ENCODE assay signal across 12 cellular contexts in the genomic region with DNA sequence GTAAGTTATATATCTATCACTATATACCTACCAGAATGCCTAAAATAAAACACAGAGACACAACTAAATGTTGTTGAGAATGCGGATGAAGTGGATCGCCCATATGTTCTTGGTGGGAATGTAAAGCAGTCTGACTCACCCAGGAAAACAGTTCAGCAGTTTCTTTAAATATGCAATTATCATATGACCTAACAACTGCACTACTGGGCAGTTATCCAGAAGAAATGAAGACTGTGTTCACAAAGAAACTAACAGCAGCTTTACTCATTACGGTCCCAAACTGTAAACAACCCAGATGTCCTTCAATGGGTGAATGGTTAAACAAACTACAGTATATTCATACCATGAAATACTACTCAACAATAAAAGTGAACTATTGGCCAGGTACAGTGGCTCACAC. TPM values are rescaled to one million over a fixed set of nuclear protein-coding genes. Genes with fewer than 3 reads are reported as not detected.
A peak's percentile ranks its signal among the peaks of the same experiment; 100 is the strongest.
DNase-seq lines count a peak whose midpoint lies in the region; ATAC-seq and TF ChIP-seq lines count a peak whose summit lies in the region.
"Had no signal": no experiment of that assay in that cellular context is flagged by ENCODE, and none has a peak within 500 bp of the region (broad histone marks: within the 10 kb centered on the region; RNA-seq: fewer than 3 reads in every experiment).

No MANE protein-coding gene starts in this region.

- peak; percentile 93 for DNase-seq in AG04450 (ENCODE audit: low read depth, low spot score)
- DNase-seq in activated naive CD8-positive, alpha-beta T cell treated with anti-CD3 and anti-CD28 coated beads, Interleukin-2, amount 50 U/mL, for 24 hours = no peak
- DNase-seq in kidney epithelial cell (ENCODE audit: low read depth) = peak; percentile 5
- DNase-seq in NCI-H187 treated with DMSO at 0.1 percent for 48 hours (lab: John Stamatoyannopoulos, UW) = no peak
- DNase-seq: Peyer's patch had no signal

- peaks cover 20% of the 10 kb centered on the region for H3K36me3 Mint-ChIP-seq in activated naive CD8-positive, alpha-beta T cell treated with anti-CD3 and anti-CD28 coated beads, Interleukin-2, amount 50 U/mL, for 24 hours (ENCODE audit: low read depth)
- H3K36me3 Mint-ChIP-seq: IgD-negative memory B cell had no signal

- ATAC-seq in activated naive CD8-positive, alpha-beta T cell treated with anti-CD3 and anti-CD28 coated beads, Interleukin-2, amount 50 U/mL, for 24 hours = no peak
- ATAC-seq in HG02588 (IDR thresholded peaks at IDR 0.05; ENCODE audit: unreplicated experiment) = no peak
- ATAC-seq in HG03342 (IDR thresholded peaks at IDR 0.05; ENCODE audit: unreplicated experiment) = no peak
- ATAC-seq in GM21825 (IDR thresholded peaks at IDR 0.05; ENCODE audit: unreplicated experiment) = no peak

- no peaks in the 10 kb centered on the region for H3K4me1 ChIP-seq in HEK293 (ENCODE audit: control insufficient read depth, insufficient read depth, low read length)
- H3K4me1 ChIP-seq: Peyer's patch had no signal

- H3K4me3 ChIP-seq in AG04450 (ENCODE audit: low read depth, low read length) (no peak overlapping the region), HEK293 (ENCODE audit: low read depth, low read length) (no peak overlapping the region), kidney epithelial cell (ENCODE audit: low read depth, low read length) (no peak overlapping the region)
- H3K4me3 ChIP-seq: Peyer's patch, skin epidermis, thoracic aorta had no signal

- H3K36me3 ChIP-seq in HEK293 (ENCODE audit: control insufficient read depth in 2 of 2, insufficient read depth in 1 of 2, low read length in 2 of 2) = no peaks in the 10 kb centered on the region; a peak in 1 of 3 replicates
- H3K36me3 ChIP-seq in kidney epithelial cell (ENCODE audit: control insufficient read depth, insufficient read depth, low read length) = no peaks in the 10 kb centered on the region
- H3K36me3 ChIP-seq: thoracic aorta had no signal

- H3K9me3 Mint-ChIP-seq in activated naive CD8-positive, alpha-beta T cell treated with anti-CD3 and anti-CD28 coated beads, Interleukin-2, amount 50 U/mL, for 24 hours = no peaks in the 10 kb centered on the region
- H3K9me3 Mint-ChIP-seq: IgD-negative memory B cell had no signal

- H3K9me3 ChIP-seq in AG04450 (ENCODE audit: control insufficient read depth, insufficient read depth, low read length) (no peaks in the 10 kb centered on the region), HEK293 (ENCODE audit: control insufficient read depth, insufficient read depth, low read depth, low read length) (no peaks in the 10 kb centered on the region)
- H3K9me3 ChIP-seq: Peyer's patch, thoracic aorta had no signal

- H3K27ac ChIP-seq in AG04450 (ENCODE audit: low read depth, low read length) (no peak overlapping the region), HEK293 (ENCODE audit: extremely low read depth, low read depth, low read length) (no peak overlapping the region)
- H3K27ac ChIP-seq: thoracic aorta had no signal

- H3K4me3 Mint-ChIP-seq in activated naive CD8-positive, alpha-beta T cell treated with anti-CD3 and anti-CD28 coated beads, Interleukin-2, amount 50 U/mL, for 24 hours = no peak overlapping the region

- peak overlapping the region; percentile 54 for H3K27ac Mint-ChIP-seq in activated naive CD8-positive, alpha-beta T cell treated with anti-CD3 and anti-CD28 coated beads, Interleukin-2, amount 50 U/mL, for 24 hours

- POLR2A ChIA-PET in AG04450 (lab: Yijun Ruan, JAX) = no interaction called here
- POLR2A ChIA-PET in HEK293 (lab: Yijun Ruan, JAX) = no interaction called here

- H3K4me1 Mint-ChIP-seq in activated naive CD8-positive, alpha-beta T cell treated with anti-CD3 and anti-CD28 coated beads, Interleukin-2, amount 50 U/mL, for 24 hours = peaks cover 73% of the 10 kb centered on the region

- TF ChIP-seq CTCF in AG04450 (IDR thresholded peaks at IDR 0.05; ENCODE audit: low read depth, low read length) = no peak
- no peak for TF ChIP-seq CTCF in HEK293 (tag by site-specific recombination; IDR thresholded peaks at IDR 0.05)
- no peak for TF ChIP-seq CTCF in kidney epithelial cell (IDR thresholded peaks at IDR 0.05; ENCODE audit: insufficient read depth, low read length, poor library complexity, severe bottlenecking)

- CTCF ChIA-PET in AG04450 (lab: Charles Lee) (no interaction called here), HEK293 (lab: Yijun Ruan, JAX) (interaction anchor here (0.6 to 1.1 kb wide), 2 partner anchors 47 to 428 kb away, joined by 3 to 4 read pairs; a partner anchor contains a TSS)

- H3K27me3 ChIP-seq in AG04450 (ENCODE audit: control insufficient read depth, insufficient read depth, low read length) (no peaks in the 10 kb centered on the region), kidney epithelial cell (ENCODE audit: control insufficient read depth, insufficient read depth, low read length) (no peaks in the 10 kb centered on the region)
- H3K27me3 ChIP-seq: Peyer's patch had no signal

- H3K27me3 Mint-ChIP-seq in activated naive CD8-positive, alpha-beta T cell treated with anti-CD3 and anti-CD28 coated beads, Interleukin-2, amount 50 U/mL, for 24 hours = no peaks in the 10 kb centered on the region
- H3K27me3 Mint-ChIP-seq: IgD-negative memory B cell had no signal

TF ChIP-seq in HEK293, 187 proteins besides CTCF, POLR2A, EP300 and RAD21 (continues in another document):
- peak; percentile 11; the same call in 1 of the 2 replicates for TF ChIP-seq ZSCAN23 (tag by site-specific recombination; IDR thresholded peaks at IDR 0.05)
- no peak for TF ChIP-seq ZNF654 (tag by site-specific recombination; IDR thresholded peaks at IDR 0.05; ENCODE audit: low read depth)
- no peak for TF ChIP-seq KLF1 (tag by site-specific recombination; IDR thresholded peaks at IDR 0.05)
- peak; percentile 25; the same call in 1 of the 2 replicates for TF ChIP-seq ZBTB21 (tag by site-specific recombination; IDR thresholded peaks at IDR 0.05)
- TF ChIP-seq, protein P1, sequence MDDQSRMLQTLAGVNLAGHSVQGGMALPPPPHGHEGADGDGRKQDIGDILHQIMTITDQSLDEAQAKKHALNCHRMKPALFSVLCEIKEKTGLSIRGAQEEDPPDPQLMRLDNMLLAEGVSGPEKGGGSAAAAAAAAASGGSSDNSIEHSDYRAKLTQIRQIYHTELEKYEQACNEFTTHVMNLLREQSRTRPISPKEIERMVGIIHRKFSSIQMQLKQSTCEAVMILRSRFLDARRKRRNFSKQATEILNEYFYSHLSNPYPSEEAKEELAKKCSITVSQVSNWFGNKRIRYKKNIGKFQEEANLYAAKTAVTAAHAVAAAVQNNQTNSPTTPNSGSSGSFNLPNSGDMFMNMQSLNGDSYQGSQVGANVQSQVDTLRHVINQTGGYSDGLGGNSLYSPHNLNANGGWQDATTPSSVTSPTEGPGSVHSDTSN (CRISPR knock-in tag; IDR thresholded peaks at IDR 0.05) = no peak
- peak; percentile 61 for TF ChIP-seq ZBTB17 (tag by site-specific recombination; IDR thresholded peaks at IDR 0.05)
- TF ChIP-seq SP7 (tag by site-specific recombination; IDR thresholded peaks at IDR 0.05) = peak; percentile 87
- peak; percentile 40; the same call in 1 of the 2 replicates for TF ChIP-seq ZNF664 (tag by site-specific recombination; IDR thresholded peaks at IDR 0.05)
- peak; percentile 69 for TF ChIP-seq ZNF629 (tag by site-specific recombination; IDR thresholded peaks at IDR 0.05)
- 0 out of 2 replicates have a peak, but pooled peaks have one; percentile 43 for TF ChIP-seq ZNF600 (tag by site-specific recombination; IDR thresholded peaks at IDR 0.05)
- peak; percentile 23; the same call in 1 of the 2 replicates for TF ChIP-seq OSR2 (tag by site-specific recombination; IDR thresholded peaks at IDR 0.05)
- no peak for TF ChIP-seq ZSCAN16 (tag by site-specific recombination; IDR thresholded peaks at IDR 0.05)
- no peak for TF ChIP-seq ZNF2 (tag by site-specific recombination; IDR thresholded peaks at IDR 0.05)
- TF ChIP-seq, protein P2, sequence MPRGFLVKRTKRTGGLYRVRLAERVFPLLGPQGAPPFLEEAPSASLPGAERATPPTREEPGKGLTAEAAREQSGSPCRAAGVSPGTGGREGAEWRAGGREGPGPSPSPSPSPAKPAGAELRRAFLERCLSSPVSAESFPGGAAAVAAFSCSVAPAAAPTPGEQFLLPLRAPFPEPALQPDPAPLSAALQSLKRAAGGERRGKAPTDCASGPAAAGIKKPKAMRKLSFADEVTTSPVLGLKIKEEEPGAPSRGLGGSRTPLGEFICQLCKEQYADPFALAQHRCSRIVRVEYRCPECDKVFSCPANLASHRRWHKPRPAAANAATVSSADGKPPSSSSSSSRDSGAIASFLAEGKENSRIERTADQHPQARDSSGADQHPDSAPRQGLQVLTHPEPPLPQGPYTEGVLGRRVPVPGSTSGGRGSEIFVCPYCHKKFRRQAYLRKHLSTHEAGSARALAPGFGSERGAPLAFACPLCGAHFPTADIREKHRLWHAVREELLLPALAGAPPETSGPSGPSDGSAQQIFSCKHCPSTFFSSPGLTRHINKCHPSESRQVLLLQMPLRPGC (tag by site-specific recombination; IDR thresholded peaks at IDR 0.05) = no peak
- TF ChIP-seq ZEB2 (tag by site-specific recombination; IDR thresholded peaks at IDR 0.05) = peak; percentile 49; the same call in 1 of the 2 replicates
- TF ChIP-seq, protein P3, sequence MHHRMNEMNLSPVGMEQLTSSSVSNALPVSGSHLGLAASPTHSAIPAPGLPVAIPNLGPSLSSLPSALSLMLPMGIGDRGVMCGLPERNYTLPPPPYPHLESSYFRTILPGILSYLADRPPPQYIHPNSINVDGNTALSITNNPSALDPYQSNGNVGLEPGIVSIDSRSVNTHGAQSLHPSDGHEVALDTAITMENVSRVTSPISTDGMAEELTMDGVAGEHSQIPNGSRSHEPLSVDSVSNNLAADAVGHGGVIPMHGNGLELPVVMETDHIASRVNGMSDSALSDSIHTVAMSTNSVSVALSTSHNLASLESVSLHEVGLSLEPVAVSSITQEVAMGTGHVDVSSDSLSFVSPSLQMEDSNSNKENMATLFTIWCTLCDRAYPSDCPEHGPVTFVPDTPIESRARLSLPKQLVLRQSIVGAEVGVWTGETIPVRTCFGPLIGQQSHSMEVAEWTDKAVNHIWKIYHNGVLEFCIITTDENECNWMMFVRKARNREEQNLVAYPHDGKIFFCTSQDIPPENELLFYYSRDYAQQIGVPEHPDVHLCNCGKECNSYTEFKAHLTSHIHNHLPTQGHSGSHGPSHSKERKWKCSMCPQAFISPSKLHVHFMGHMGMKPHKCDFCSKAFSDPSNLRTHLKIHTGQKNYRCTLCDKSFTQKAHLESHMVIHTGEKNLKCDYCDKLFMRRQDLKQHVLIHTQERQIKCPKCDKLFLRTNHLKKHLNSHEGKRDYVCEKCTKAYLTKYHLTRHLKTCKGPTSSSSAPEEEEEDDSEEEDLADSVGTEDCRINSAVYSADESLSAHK (tag by site-specific recombination; IDR thresholded peaks at IDR 0.05) = peak; percentile 73
- TF ChIP-seq ZNF184 (tag by site-specific recombination; IDR thresholded peaks at IDR 0.05) = peak; percentile 61

RNA-seq across cellular contexts. Expression of a gene that starts 14.3 kb away (rescaled TPM):
- 0.01 and 0.02 TPM in 2 replicates for polyA plus RNA-seq in AG04450 (2011; rRNA removed)
- not detected in 2 replicates for polyA minus RNA-seq in AG04450 (2011; rRNA and poly(A)+ RNA removed)
- total RNA-seq in kidney epithelial cell = not detected in 2 replicates

RNA-seq across cellular contexts. Expression of a gene that starts 46.8 kb away (rescaled TPM):
- polyA plus RNA-seq in AG04450 (2011; rRNA removed) = 12.0 and 14.7 TPM in 2 replicates
- polyA minus RNA-seq in AG04450 (2011; rRNA and poly(A)+ RNA removed) = 5.1 and 8.2 TPM in 2 replicates
- 26.5 and 34.6 TPM in 2 replicates for total RNA-seq in kidney epithelial cell

Comparison
In these comparisons a context has a peak if more than half of its experiments do, and no peak if none do; other contexts are left out.
1. DNase-seq: peak in AG04450 (single experiment) and kidney epithelial cell (single experiment); none in activated naive CD8-positive, alpha-beta T cell treated with anti-CD3 and anti-CD28 coated beads, Interleukin-2, amount 50 U/mL, for 24 hours (single experiment) and NCI-H187 treated with DMSO at 0.1 percent for 48 hours (single experiment).